In genomic region chr16:70789231-70789926, GRCh38 we compare ENCODE assay signal across 1 cellular context.
TF ChIP-seq lines count a peak whose summit lies in the region.

No MANE protein-coding gene starts in this region.

TF ChIP-seq in SK-N-SH, 30 proteins besides CTCF, POLR2A, EP300 and RAD21 (continued from another document):
- no peak for TF ChIP-seq RFX5 (IDR thresholded peaks at IDR 0.05; ENCODE audit: low read length)
- no peak for TF ChIP-seq SIN3A (IDR thresholded peaks at IDR 0.05; ENCODE audit: borderline replicate concordance, low read depth, low read length)
- no peak for TF ChIP-seq EZH2phosphoT487 (IDR thresholded peaks at IDR 0.05; ENCODE audit: borderline replicate concordance, low read depth)
- no peak for TF ChIP-seq FOSL2 (IDR thresholded peaks at IDR 0.05; ENCODE audit: borderline replicate concordance, low read depth)
- TF ChIP-seq NRF1 (IDR thresholded peaks at IDR 0.05; ENCODE audit: low read depth, low read length) = no peak
- TF ChIP-seq RCOR1 (IDR thresholded peaks at IDR 0.05; ENCODE audit: low read length) = no peak
- no peak for TF ChIP-seq GATA2 (CRISPR knock-in tag; IDR thresholded peaks at IDR 0.05)
- no peak for TF ChIP-seq YY1 (IDR thresholded peaks at IDR 0.05; ENCODE audit: low read depth)
